In genomic region chr13:110712081-110712848, GRCh38 we compare ENCODE assay signal across 1 cellular context.
TF ChIP-seq lines count a peak whose summit lies in the region.

No MANE protein-coding gene starts in this region.

TF ChIP-seq in GM12878, 131 proteins besides CTCF, POLR2A, EP300 and RAD21 (continued from another document and continues in another):
- TF ChIP-seq ZBTB40 (IDR thresholded peaks at IDR 0.05; ENCODE audit: borderline replicate concordance) (peak; percentile 8; the same call in 1 of the 2 replicates), SREBF1 (IDR thresholded peaks at IDR 0.05; ENCODE audit: low read length) (no peak; the same call in 1 of the 2 replicates), EZH2 (IDR thresholded peaks at IDR 0.05; ENCODE audit: borderline replicate concordance, control insufficient read depth, low read depth, low read length) (no peak), EED (IDR thresholded peaks at IDR 0.05; ENCODE audit: low read depth) (no peak), SRF (IDR thresholded peaks at IDR 0.05; ENCODE audit: low read depth in 2 of 2, low read length in 2 of 2) (no peak), SKIL (IDR thresholded peaks at IDR 0.05; ENCODE audit: low read depth, poor library complexity, severe bottlenecking) (peak; percentile 42), ZSCAN29 (IDR thresholded peaks at IDR 0.05) (no peak), ZBTB33 (IDR thresholded peaks at IDR 0.05) (no peak), E4F1 (IDR thresholded peaks at IDR 0.05; ENCODE audit: borderline replicate concordance, partially characterized antibody) (no peak), BHLHE40 (IDR thresholded peaks at IDR 0.05; ENCODE audit: borderline replicate concordance in 1 of 2, low read depth in 2 of 2, low read length in 1 of 2) (peak; percentile 54 to 73; a peak in 3 of 4 replicates), SIX5 (IDR thresholded peaks at IDR 0.05; ENCODE audit: low read depth, low read length, severe bottlenecking) (no peak), SPI1 (IDR thresholded peaks at IDR 0.05; ENCODE audit: borderline replicate concordance, insufficient read depth, low read depth, low read length) (no peak), TBL1XR1 (IDR thresholded peaks at IDR 0.05; ENCODE audit: low read depth, low read length) (peak; percentile 84), NRF1 (conservative IDR thresholded peaks at IDR 0.05; ENCODE audit: low read depth, low read length) (no peak), TAF1 (IDR thresholded peaks at IDR 0.05; ENCODE audit: borderline replicate concordance, low read depth, low read length) (peak; percentile 83; the same call in 1 of the 2 replicates), EGR1 (IDR thresholded peaks at IDR 0.05; ENCODE audit: borderline replicate concordance in 1 of 2, low read depth in 2 of 2, low read length in 2 of 2) (peak in 1 of 2 experiments; percentile 33; a peak in 1 of 3 replicates), ZBED1 (IDR thresholded peaks at IDR 0.05; ENCODE audit: borderline replicate concordance) (0 out of 2 replicates have a peak, but pooled peaks have one; percentile 35), GATAD2B (conservative IDR thresholded peaks at IDR 0.05; ENCODE audit: low read depth) (peak; percentile 47), CHD4 (IDR thresholded peaks at IDR 0.05) (no peak), SMARCA5 (IDR thresholded peaks at IDR 0.05) (peak; percentile 25; the same call in 1 of the 2 replicates), STAT3 (IDR thresholded peaks at IDR 0.05; ENCODE audit: low read depth, low read length) (no peak), SP1 (IDR thresholded peaks at IDR 0.05; ENCODE audit: low read depth, low read length) (no peak), BCLAF1 (IDR thresholded peaks at IDR 0.05) (no peak), E2F4 (IDR thresholded peaks at IDR 0.05; ENCODE audit: low read depth, low read length) (no peak), CHD2 (IDR thresholded peaks at IDR 0.05; ENCODE audit: borderline replicate concordance, low read depth, low read length) (peak; percentile 25; the same call in 1 of the 2 replicates), RFX5 (IDR thresholded peaks at IDR 0.05; ENCODE audit: low read depth, low read length) (no peak), SIN3A (IDR thresholded peaks at IDR 0.05; ENCODE audit: low read depth, low read length) (peak; percentile 65), GABPA (IDR thresholded peaks at IDR 0.05; ENCODE audit: low read depth) (no peak), HDAC6 (IDR thresholded peaks at IDR 0.05; ENCODE audit: unreplicated experiment) (no peak), YBX1 (IDR thresholded peaks at IDR 0.05) (no peak), BMI1 (IDR thresholded peaks at IDR 0.05; ENCODE audit: borderline replicate concordance) (peak; percentile 96), SREBF2 (IDR thresholded peaks at IDR 0.05; ENCODE audit: low read length) (no peak), IRF5 (IDR thresholded peaks at IDR 0.05; ENCODE audit: borderline replicate concordance) (no peak), KLF5 (IDR thresholded peaks at IDR 0.05; ENCODE audit: partially characterized antibody) (no peak), BCL3 (IDR thresholded peaks at IDR 0.05; ENCODE audit: borderline replicate concordance, insufficient read depth, low read depth, low read length, poor library complexity, severe bottlenecking) (peak; percentile 56), TCF12 (IDR thresholded peaks at IDR 0.05; ENCODE audit: low read depth, low read length) (peak; percentile 24; the same call in 1 of the 2 replicates), NR2C2 (IDR thresholded peaks at IDR 0.05; ENCODE audit: borderline replicate concordance, control insufficient read depth, insufficient read length, low read depth) (no peak), POU2F2 (IDR thresholded peaks at IDR 0.05; ENCODE audit: borderline replicate concordance, low read depth, low read length) (peak; percentile 67; the same call in 1 of the 3 replicates), NFIC (IDR thresholded peaks at IDR 0.05; ENCODE audit: low read depth, low read length) (no peak), JUND (IDR thresholded peaks at IDR 0.05; ENCODE audit: low read depth, low read length) (no peak)
